ENCODE assay signal across 31 cellular contexts in genomic region chr6:48236375-48236774, GRCh38.
"Had no signal": no experiment of that assay in that cellular context is flagged by ENCODE, and none has a peak within 500 bp of the region (broad histone marks: within the 10 kb centered on the region; RNA-seq: fewer than 3 reads in every experiment).

No MANE protein-coding gene starts in this region.

- H3K27ac ChIP-seq: adrenal gland, ascending aorta, body of pancreas, brain microvascular endothelial cell, breast epithelium, cardiac muscle cell had no signal

- H3K4me3 ChIP-seq: adrenal gland, ascending aorta, body of pancreas, breast epithelium, cardiac muscle cell had no signal

- H3K36me3 ChIP-seq: adrenal gland, ascending aorta, brain microvascular endothelial cell, breast epithelium, cardiac muscle cell had no signal

- H3K9me3 ChIP-seq: adrenal gland, body of pancreas had no signal

- ATAC-seq: activated naive CD4-positive, alpha-beta T cell treated with anti-CD3 and anti-CD28 coated beads, Interleukin-2, amount 50 U/mL, for 72 hours; activated naive CD8-positive, alpha-beta T cell treated with anti-CD3 and anti-CD28 coated beads, Interleukin-2, amount 50 U/mL, for 24 hours; activated T-cell treated with anti-CD3 and anti-CD28 coated beads, Interleukin-2, amount 50 U/mL, for 4 hours; activated T-cell treated with anti-CD3 and anti-CD28 coated beads, Interleukin-2, amount 50 U/mL, for 72 hours; activated T-helper 17 cell treated with anti-CD3 and anti-CD28 coated beads, Interleukin-2, amount 50 U/mL, for 72 hours; body of pancreas had no signal

- H3K4me1 ChIP-seq: adrenal gland, ascending aorta, body of pancreas, breast epithelium had no signal

- DNase-seq: activated effector memory CD4-positive, alpha-beta T cell treated with anti-CD3 and anti-CD28 coated beads, Interleukin-2, amount 50 U/mL, for 16 hours; activated effector memory CD4-positive, alpha-beta T cell treated with Interleukin-2 at 50 U/mL for 16 hours; activated gamma-delta T cell; activated gamma-delta T cell treated with Interleukin-2 at 50 U/mL for 16 hours; activated naive CD4-positive, alpha-beta T cell; activated naive CD4-positive, alpha-beta T cell treated with anti-CD3 and anti-CD28 coated beads for 36 hours; activated naive CD4-positive, alpha-beta T cell treated with anti-CD3 and anti-CD28 coated beads, Interleukin-2, amount 10 ng/mL, durations not matched to agents 7 days and 5 days; activated naive CD4-positive, alpha-beta T cell treated with anti-CD3 and anti-CD28 coated beads, Interleukin-2, amount 50 U/mL, for 16 hours; activated naive CD4-positive, alpha-beta T cell treated with Interleukin-2 at 50 U/mL for 16 hours; activated naive CD8-positive, alpha-beta T cell treated with anti-CD3 and anti-CD28 coated beads for 36 hours; activated naive CD8-positive, alpha-beta T cell treated with anti-CD3 and anti-CD28 coated beads, Interleukin-2, amount 10 ng/mL, durations not matched to agents 7 days and 5 days; activated naive CD8-positive, alpha-beta T cell treated with anti-CD3 and anti-CD28 coated beads, Interleukin-2, amount 50 U/mL, for 24 hours; activated T-cell treated with anti-CD3 and anti-CD28 coated beads, Interleukin-2, amount 50 U/mL, for 24 hours; activated T-cell treated with anti-CD3 and anti-CD28 coated beads, Interleukin-2, amount 50 U/mL, for 4 hours; activated T-cell treated with anti-CD3 and anti-CD28 coated beads, Interleukin-2, amount 50 U/mL, for 48 hours; activated T-cell treated with anti-CD3 and anti-CD28 coated beads, Interleukin-2, amount 50 U/mL, for 72 hours; adrenal gland; amniotic stem cell; amygdala; anterior cingulate cortex; aorta; body of pancreas; brain microvascular endothelial cell; caudate nucleus; central memory CD4-positive, alpha-beta T cell; cerebellar nuclear complex had no signal
